Comparison of ENCODE assay signal across 34 cellular contexts in genomic region chr4:29596228-29596627, GRCh38.
"Had no signal": no experiment of that assay in that cellular context is flagged by ENCODE, and none has a peak within 500 bp of the region (broad histone marks: within the 10 kb centered on the region; RNA-seq: fewer than 3 reads in every experiment).

No MANE protein-coding gene starts in this region.

- H3K36me3 ChIP-seq: MG63 had no signal

- DNase-seq: Karpas-422, Kasumi-1, MG63, MM.1S, MV-4-11, NCI-H1048, NCI-H1092, NCI-H1092 treated with DMSO at 0.1 percent for 48 hours, NCI-H1105, NCI-H1105 treated with DMSO at 0.1 percent for 48 hours, NCI-H1417, NCI-H1417 treated with DMSO at 0.1 percent for 48 hours, NCI-H1436, NCI-H1436 treated with DMSO at 0.1 percent for 48 hours, NCI-H146, NCI-H1694, NCI-H1694 treated with DMSO at 0.1 percent for 48 hours, NCI-H187, NCI-H187 treated with DMSO at 0.1 percent for 48 hours, NCI-H1930, NCI-H2029, NCI-H2029 treated with DMSO at 0.1 percent for 48 hours, NCI-H2081, NCI-H2081 treated with DMSO at 0.1 percent for 48 hours, NCI-H2107, NCI-H2171, NCI-H2171 treated with DMSO at 0.1 percent for 48 hours, NCI-H2227 treated with DMSO at 0.1 percent for 48 hours, NCI-H226, NCI-H345, NCI-H446, NCI-H446 treated with DMSO at 0.1 percent for 48 hours, NCI-H510A, NCI-H510A treated with DMSO at 0.1 percent for 48 hours had no signal

- H3K9me3 ChIP-seq: MG63 had no signal

- H3K27me3 ChIP-seq: MG63 had no signal

- H3K4me3 ChIP-seq: MG63 had no signal
